ENCODE assay signal across 1 cellular context in the genomic region with DNA sequence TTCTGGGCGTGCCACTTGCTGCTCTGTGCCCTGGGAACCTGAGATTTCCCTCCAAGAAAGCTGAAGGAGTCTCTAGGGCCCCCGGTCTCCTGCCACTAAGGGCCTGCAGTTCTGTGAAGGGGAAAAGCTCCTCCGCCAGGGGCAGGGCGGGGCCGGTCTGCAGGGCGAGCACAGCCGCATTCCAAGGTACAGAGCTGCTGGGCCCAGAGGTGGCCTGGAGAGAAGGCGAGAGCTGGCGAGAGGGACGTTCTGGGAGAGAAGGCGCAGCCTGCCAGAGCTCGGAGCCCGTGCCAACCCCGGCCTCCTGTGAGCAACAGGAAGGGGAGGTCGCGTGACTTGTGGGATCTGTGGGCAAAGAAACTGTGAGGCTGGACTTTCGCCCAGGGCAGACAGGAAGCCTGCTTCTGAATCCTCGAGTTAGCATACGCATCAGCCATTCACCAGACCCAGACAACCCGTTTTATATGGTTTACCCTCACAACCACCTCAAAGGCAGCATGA.
A peak's percentile ranks its signal among the peaks of the same experiment; 100 is the strongest.
TF ChIP-seq lines count a peak whose summit lies in the region.

No MANE protein-coding gene starts in this region.

TF ChIP-seq in GM12878, 131 proteins besides CTCF, POLR2A, EP300 and RAD21 (continued from another document and continues in another):
- TF ChIP-seq, protein P1, sequence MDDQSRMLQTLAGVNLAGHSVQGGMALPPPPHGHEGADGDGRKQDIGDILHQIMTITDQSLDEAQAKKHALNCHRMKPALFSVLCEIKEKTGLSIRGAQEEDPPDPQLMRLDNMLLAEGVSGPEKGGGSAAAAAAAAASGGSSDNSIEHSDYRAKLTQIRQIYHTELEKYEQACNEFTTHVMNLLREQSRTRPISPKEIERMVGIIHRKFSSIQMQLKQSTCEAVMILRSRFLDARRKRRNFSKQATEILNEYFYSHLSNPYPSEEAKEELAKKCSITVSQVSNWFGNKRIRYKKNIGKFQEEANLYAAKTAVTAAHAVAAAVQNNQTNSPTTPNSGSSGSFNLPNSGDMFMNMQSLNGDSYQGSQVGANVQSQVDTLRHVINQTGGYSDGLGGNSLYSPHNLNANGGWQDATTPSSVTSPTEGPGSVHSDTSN (IDR thresholded peaks at IDR 0.05; ENCODE audit: insufficient replicate concordance, low read depth, low read length) = no peak
- no peak for TF ChIP-seq HCFC1 (IDR thresholded peaks at IDR 0.05; ENCODE audit: low read length)
- TF ChIP-seq CREM (IDR thresholded peaks at IDR 0.05; ENCODE audit: low read depth) = no peak
- TF ChIP-seq, protein P2, sequence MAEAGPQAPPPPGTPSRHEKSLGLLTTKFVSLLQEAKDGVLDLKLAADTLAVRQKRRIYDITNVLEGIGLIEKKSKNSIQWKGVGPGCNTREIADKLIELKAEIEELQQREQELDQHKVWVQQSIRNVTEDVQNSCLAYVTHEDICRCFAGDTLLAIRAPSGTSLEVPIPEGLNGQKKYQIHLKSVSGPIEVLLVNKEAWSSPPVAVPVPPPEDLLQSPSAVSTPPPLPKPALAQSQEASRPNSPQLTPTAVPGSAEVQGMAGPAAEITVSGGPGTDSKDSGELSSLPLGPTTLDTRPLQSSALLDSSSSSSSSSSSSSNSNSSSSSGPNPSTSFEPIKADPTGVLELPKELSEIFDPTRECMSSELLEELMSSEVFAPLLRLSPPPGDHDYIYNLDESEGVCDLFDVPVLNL (IDR thresholded peaks at IDR 0.05; ENCODE audit: low read depth, low read length) = no peak
- peak; percentile 96 to 97 for TF ChIP-seq BHLHE40 (IDR thresholded peaks at IDR 0.05; ENCODE audit: borderline replicate concordance in 1 of 2, low read depth in 2 of 2, low read length in 1 of 2)
- no peak for TF ChIP-seq MEF2A (IDR thresholded peaks at IDR 0.05; ENCODE audit: insufficient read depth, low read depth, low read length)
- TF ChIP-seq SPI1 (IDR thresholded peaks at IDR 0.05; ENCODE audit: borderline replicate concordance, insufficient read depth, low read depth, low read length) = no peak
- TF ChIP-seq, protein P3, sequence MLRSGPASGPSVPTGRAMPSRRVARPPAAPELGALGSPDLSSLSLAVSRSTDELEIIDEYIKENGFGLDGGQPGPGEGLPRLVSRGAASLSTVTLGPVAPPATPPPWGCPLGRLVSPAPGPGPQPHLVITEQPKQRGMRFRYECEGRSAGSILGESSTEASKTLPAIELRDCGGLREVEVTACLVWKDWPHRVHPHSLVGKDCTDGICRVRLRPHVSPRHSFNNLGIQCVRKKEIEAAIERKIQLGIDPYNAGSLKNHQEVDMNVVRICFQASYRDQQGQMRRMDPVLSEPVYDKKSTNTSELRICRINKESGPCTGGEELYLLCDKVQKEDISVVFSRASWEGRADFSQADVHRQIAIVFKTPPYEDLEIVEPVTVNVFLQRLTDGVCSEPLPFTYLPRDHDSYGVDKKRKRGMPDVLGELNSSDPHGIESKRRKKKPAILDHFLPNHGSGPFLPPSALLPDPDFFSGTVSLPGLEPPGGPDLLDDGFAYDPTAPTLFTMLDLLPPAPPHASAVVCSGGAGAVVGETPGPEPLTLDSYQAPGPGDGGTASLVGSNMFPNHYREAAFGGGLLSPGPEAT (IDR thresholded peaks at IDR 0.05; ENCODE audit: low read depth) = no peak
- TF ChIP-seq ZNF274 (IDR thresholded peaks at IDR 0.05; ENCODE audit: insufficient read depth, insufficient read length) = no peak
- no peak for TF ChIP-seq TARDBP (IDR thresholded peaks at IDR 0.05; ENCODE audit: borderline replicate concordance)
- TF ChIP-seq, protein P4, sequence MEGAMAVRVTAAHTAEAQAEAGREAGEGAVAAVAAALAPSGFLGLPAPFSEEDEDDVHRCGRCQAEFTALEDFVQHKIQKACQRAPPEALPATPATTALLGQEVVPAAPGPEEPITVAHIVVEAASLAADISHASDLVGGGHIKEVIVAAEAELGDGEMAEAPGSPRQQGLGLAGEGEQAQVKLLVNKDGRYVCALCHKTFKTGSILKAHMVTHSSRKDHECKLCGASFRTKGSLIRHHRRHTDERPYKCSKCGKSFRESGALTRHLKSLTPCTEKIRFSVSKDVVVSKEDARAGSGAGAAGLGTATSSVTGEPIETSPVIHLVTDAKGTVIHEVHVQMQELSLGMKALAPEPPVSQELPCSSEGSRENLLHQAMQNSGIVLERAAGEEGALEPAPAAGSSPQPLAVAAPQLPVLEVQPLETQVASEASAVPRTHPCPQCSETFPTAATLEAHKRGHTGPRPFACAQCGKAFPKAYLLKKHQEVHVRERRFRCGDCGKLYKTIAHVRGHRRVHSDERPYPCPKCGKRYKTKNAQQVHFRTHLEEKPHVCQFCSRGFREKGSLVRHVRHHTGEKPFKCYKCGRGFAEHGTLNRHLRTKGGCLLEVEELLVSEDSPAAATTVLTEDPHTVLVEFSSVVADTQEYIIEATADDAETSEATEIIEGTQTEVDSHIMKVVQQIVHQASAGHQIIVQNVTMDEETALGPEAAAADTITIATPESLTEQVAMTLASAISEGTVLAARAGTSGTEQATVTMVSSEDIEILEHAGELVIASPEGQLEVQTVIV (IDR thresholded peaks at IDR 0.05; ENCODE audit: borderline replicate concordance, partially characterized antibody) = no peak
- TF ChIP-seq YBX1 (IDR thresholded peaks at IDR 0.05) = no peak
- no peak for TF ChIP-seq MYC (IDR thresholded peaks at IDR 0.05; ENCODE audit: insufficient read depth, insufficient read length, insufficient replicate concordance, low read length, severe bottlenecking)
- TF ChIP-seq MYB (IDR thresholded peaks at IDR 0.05; ENCODE audit: borderline replicate concordance, low read depth, low read length) = no peak
- peak; percentile 49 to 51; a peak in 2 of 4 replicates for TF ChIP-seq IKZF2 (IDR thresholded peaks at IDR 0.05)
- TF ChIP-seq ZNF622 (IDR thresholded peaks at IDR 0.05) = no peak
- TF ChIP-seq POLR2AphosphoS5 (IDR thresholded peaks at IDR 0.05; ENCODE audit: low read length) = no peak
- TF ChIP-seq RFX5 (IDR thresholded peaks at IDR 0.05; ENCODE audit: low read depth, low read length) = no peak
- no peak for TF ChIP-seq TAF1 (IDR thresholded peaks at IDR 0.05; ENCODE audit: borderline replicate concordance, low read depth, low read length)
- TF ChIP-seq EED (IDR thresholded peaks at IDR 0.05; ENCODE audit: low read depth) = peak; percentile 57; the same call in 1 of the 2 replicates
- 0 out of 2 replicates have a peak, but pooled peaks have one; percentile 10 for TF ChIP-seq SMC3 (IDR thresholded peaks at IDR 0.05; ENCODE audit: borderline replicate concordance, low read length)
- TF ChIP-seq, protein P5, sequence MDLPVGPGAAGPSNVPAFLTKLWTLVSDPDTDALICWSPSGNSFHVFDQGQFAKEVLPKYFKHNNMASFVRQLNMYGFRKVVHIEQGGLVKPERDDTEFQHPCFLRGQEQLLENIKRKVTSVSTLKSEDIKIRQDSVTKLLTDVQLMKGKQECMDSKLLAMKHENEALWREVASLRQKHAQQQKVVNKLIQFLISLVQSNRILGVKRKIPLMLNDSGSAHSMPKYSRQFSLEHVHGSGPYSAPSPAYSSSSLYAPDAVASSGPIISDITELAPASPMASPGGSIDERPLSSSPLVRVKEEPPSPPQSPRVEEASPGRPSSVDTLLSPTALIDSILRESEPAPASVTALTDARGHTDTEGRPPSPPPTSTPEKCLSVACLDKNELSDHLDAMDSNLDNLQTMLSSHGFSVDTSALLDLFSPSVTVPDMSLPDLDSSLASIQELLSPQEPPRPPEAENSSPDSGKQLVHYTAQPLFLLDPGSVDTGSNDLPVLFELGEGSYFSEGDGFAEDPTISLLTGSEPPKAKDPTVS (IDR thresholded peaks at IDR 0.05; ENCODE audit: low read depth, low read length) = no peak
- no peak for TF ChIP-seq TCF12 (IDR thresholded peaks at IDR 0.05; ENCODE audit: low read depth, low read length)
- no peak for TF ChIP-seq NR2F1 (conservative IDR thresholded peaks at IDR 0.05)
- no peak for TF ChIP-seq SREBF1 (IDR thresholded peaks at IDR 0.05; ENCODE audit: low read length)
- TF ChIP-seq SMAD1 (IDR thresholded peaks at IDR 0.05; ENCODE audit: low read depth, partially characterized antibody) = no peak
- TF ChIP-seq MTA2 (IDR thresholded peaks at IDR 0.05; ENCODE audit: low read depth) = no peak
- TF ChIP-seq, protein P6, sequence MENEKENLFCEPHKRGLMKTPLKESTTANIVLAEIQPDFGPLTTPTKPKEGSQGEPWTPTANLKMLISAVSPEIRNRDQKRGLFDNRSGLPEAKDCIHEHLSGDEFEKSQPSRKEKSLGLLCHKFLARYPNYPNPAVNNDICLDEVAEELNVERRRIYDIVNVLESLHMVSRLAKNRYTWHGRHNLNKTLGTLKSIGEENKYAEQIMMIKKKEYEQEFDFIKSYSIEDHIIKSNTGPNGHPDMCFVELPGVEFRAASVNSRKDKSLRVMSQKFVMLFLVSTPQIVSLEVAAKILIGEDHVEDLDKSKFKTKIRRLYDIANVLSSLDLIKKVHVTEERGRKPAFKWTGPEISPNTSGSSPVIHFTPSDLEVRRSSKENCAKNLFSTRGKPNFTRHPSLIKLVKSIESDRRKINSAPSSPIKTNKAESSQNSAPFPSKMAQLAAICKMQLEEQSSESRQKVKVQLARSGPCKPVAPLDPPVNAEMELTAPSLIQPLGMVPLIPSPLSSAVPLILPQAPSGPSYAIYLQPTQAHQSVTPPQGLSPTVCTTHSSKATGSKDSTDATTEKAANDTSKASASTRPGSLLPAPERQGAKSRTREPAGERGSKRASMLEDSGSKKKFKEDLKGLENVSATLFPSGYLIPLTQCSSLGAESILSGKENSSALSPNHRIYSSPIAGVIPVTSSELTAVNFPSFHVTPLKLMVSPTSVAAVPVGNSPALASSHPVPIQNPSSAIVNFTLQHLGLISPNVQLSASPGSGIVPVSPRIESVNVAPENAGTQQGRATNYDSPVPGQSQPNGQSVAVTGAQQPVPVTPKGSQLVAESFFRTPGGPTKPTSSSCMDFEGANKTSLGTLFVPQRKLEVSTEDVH (IDR thresholded peaks at IDR 0.05; ENCODE audit: low read depth, partially characterized antibody) = no peak
- TF ChIP-seq, protein P7, sequence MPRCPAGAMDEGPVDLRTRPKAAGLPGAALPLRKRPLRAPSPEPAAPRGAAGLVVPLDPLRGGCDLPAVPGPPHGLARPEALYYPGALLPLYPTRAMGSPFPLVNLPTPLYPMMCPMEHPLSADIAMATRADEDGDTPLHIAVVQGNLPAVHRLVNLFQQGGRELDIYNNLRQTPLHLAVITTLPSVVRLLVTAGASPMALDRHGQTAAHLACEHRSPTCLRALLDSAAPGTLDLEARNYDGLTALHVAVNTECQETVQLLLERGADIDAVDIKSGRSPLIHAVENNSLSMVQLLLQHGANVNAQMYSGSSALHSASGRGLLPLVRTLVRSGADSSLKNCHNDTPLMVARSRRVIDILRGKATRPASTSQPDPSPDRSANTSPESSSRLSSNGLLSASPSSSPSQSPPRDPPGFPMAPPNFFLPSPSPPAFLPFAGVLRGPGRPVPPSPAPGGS (IDR thresholded peaks at IDR 0.05; ENCODE audit: borderline replicate concordance, insufficient read depth, low read depth, low read length, poor library complexity, severe bottlenecking) = no peak
- no peak for TF ChIP-seq ZNF207 (IDR thresholded peaks at IDR 0.05; ENCODE audit: borderline replicate concordance)
- TF ChIP-seq, protein P8, sequence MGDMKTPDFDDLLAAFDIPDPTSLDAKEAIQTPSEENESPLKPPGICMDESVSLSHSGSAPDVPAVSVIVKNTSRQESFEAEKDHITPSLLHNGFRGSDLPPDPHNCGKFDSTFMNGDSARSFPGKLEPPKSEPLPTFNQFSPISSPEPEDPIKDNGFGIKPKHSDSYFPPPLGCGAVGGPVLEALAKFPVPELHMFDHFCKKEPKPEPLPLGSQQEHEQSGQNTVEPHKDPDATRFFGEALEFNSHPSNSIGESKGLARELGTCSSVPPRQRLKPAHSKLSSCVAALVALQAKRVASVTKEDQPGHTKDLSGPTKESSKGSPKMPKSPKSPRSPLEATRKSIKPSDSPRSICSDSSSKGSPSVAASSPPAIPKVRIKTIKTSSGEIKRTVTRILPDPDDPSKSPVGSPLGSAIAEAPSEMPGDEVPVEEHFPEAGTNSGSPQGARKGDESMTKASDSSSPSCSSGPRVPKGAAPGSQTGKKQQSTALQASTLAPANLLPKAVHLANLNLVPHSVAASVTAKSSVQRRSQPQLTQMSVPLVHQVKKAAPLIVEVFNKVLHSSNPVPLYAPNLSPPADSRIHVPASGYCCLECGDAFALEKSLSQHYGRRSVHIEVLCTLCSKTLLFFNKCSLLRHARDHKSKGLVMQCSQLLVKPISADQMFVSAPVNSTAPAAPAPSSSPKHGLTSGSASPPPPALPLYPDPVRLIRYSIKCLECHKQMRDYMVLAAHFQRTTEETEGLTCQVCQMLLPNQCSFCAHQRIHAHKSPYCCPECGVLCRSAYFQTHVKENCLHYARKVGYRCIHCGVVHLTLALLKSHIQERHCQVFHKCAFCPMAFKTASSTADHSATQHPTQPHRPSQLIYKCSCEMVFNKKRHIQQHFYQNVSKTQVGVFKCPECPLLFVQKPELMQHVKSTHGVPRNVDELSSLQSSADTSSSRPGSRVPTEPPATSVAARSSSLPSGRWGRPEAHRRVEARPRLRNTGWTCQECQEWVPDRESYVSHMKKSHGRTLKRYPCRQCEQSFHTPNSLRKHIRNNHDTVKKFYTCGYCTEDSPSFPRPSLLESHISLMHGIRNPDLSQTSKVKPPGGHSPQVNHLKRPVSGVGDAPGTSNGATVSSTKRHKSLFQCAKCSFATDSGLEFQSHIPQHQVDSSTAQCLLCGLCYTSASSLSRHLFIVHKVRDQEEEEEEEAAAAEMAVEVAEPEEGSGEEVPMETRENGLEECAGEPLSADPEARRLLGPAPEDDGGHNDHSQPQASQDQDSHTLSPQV (IDR thresholded peaks at IDR 0.05) = no peak
- TF ChIP-seq, protein P9, sequence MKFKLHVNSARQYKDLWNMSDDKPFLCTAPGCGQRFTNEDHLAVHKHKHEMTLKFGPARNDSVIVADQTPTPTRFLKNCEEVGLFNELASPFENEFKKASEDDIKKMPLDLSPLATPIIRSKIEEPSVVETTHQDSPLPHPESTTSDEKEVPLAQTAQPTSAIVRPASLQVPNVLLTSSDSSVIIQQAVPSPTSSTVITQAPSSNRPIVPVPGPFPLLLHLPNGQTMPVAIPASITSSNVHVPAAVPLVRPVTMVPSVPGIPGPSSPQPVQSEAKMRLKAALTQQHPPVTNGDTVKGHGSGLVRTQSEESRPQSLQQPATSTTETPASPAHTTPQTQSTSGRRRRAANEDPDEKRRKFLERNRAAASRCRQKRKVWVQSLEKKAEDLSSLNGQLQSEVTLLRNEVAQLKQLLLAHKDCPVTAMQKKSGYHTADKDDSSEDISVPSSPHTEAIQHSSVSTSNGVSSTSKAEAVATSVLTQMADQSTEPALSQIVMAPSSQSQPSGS (IDR thresholded peaks at IDR 0.05; ENCODE audit: low read length) = no peak
- peak; percentile 20; the same call in 1 of the 3 replicates for TF ChIP-seq POU2F2 (IDR thresholded peaks at IDR 0.05; ENCODE audit: borderline replicate concordance, low read depth, low read length)
- TF ChIP-seq BCL11A (IDR thresholded peaks at IDR 0.05; ENCODE audit: low read depth, low read length) = no peak
- TF ChIP-seq FOXK2 (IDR thresholded peaks at IDR 0.05) = no peak
